ENCODE assay signal across 20 cellular contexts in genomic region chr10:133058267-133059092, GRCh38. TPM values are rescaled to one million over a fixed set of nuclear protein-coding genes. Genes with fewer than 3 reads are reported as not detected.
DNase-seq lines count a peak whose midpoint lies in the region; ATAC-seq and TF ChIP-seq lines count a peak whose summit lies in the region.
"Had no signal": no experiment of that assay in that cellular context is flagged by ENCODE, and none has a peak within 500 bp of the region (broad histone marks: within the 10 kb centered on the region; RNA-seq: fewer than 3 reads in every experiment).

No MANE protein-coding gene starts in this region.

- no peaks in the 10 kb centered on the region for H3K9me3 Mint-ChIP-seq in CD4-positive, alpha-beta memory T cell
- no peaks in the 10 kb centered on the region for H3K9me3 Mint-ChIP-seq in natural killer cell
- H3K9me3 Mint-ChIP-seq: H9 had no signal

- H3K4me1 ChIP-seq in CD4-positive, alpha-beta memory T cell (ENCODE audit: insufficient read depth, low read length): peaks cover 9% of the 10 kb centered on the region
- H3K4me1 ChIP-seq in Peyer's patch: no peaks in the 10 kb centered on the region
- H3K4me1 ChIP-seq: colonic mucosa, gastroesophageal sphincter, transverse colon had no signal

- CTCF ChIA-PET in CD4-positive, alpha-beta memory T cell (lab: Charles Lee; ENCODE audit: partially characterized antibody): no interaction called here

- DNase-seq in CD4-positive, alpha-beta memory T cell: no peak
- DNase-seq in GF-D8 (lab: John Stamatoyannopoulos, UW) (peak; percentile 23), T-helper 17 cell (no peak), natural killer cell (no peak), islet precursor cell (no peak), SW 1271 (lab: John Stamatoyannopoulos, UW) (no peak), Peyer's patch (no peak)
- DNase-seq: activated gamma-delta T cell treated with Interleukin-2 at 50 U/mL for 16 hours; CD4-positive, CD25-positive, alpha-beta regulatory T cell; colonic mucosa; H9; NCI-H1930; NCI-H524; PC-3; small intestine; transverse colon had no signal

- intact Hi-C loops in CD4-positive, alpha-beta memory T cell (cut with micrococcal nuclease): no loop called here
- intact Hi-C loops in natural killer cell (cut with micrococcal nuclease): no loop called here

- H3K4me1 Mint-ChIP-seq in CD4-positive, alpha-beta memory T cell: peaks cover 8 to 16% (median 9%) of the 10 kb centered on the region in 4 donors
- H3K4me1 Mint-ChIP-seq in T-helper 17 cell (peaks cover 15% of the 10 kb centered on the region), natural killer cell (peaks cover 13 to 23% of the 10 kb centered on the region in 2 donors)

- no peaks in the 10 kb centered on the region for H3K36me3 Mint-ChIP-seq in CD4-positive, alpha-beta memory T cell
- H3K36me3 Mint-ChIP-seq in T-helper 17 cell (ENCODE audit: low read depth) (no peaks in the 10 kb centered on the region), natural killer cell (no peaks in the 10 kb centered on the region)
- H3K36me3 Mint-ChIP-seq: CD4-positive, CD25-positive, alpha-beta regulatory T cell had no signal

- peak overlapping the region in 5 of 8 donors; percentile 41 to 66 (median 54) for H3K4me3 Mint-ChIP-seq in CD4-positive, alpha-beta memory T cell
- H3K4me3 Mint-ChIP-seq in T-helper 17 cell (peak overlapping the region; percentile 80), natural killer cell (peak overlapping the region; percentile 64)
- H3K4me3 Mint-ChIP-seq: CD4-positive, CD25-positive, alpha-beta regulatory T cell; H9 had no signal

- peaks cover 0 to 4% of the 10 kb centered on the region in 2 donors for H3K27me3 Mint-ChIP-seq in CD4-positive, alpha-beta memory T cell
- H3K27me3 Mint-ChIP-seq in T-helper 17 cell: peaks cover 20% of the 10 kb centered on the region
- H3K27me3 Mint-ChIP-seq in natural killer cell (ENCODE audit: low read depth in 2 of 2): peaks cover 0 to 5% of the 10 kb centered on the region in 2 donors
- H3K27me3 Mint-ChIP-seq: CD4-positive, CD25-positive, alpha-beta regulatory T cell had no signal

- POLR2A ChIA-PET in CD4-positive, alpha-beta memory T cell (lab: Charles Lee; ENCODE audit: partially characterized antibody): no interaction called here

- H3K9me3 ChIP-seq in CD4-positive, alpha-beta memory T cell (ENCODE audit: control insufficient read depth in 1 of 2, low read length in 2 of 2): no peaks in the 10 kb centered on the region
- no peaks in the 10 kb centered on the region for H3K9me3 ChIP-seq in T-helper 17 cell (ENCODE audit: control insufficient read depth, low read length, poor library complexity, severe bottlenecking)
- no peaks in the 10 kb centered on the region for H3K9me3 ChIP-seq in Peyer's patch
- H3K9me3 ChIP-seq: colonic mucosa, gastroesophageal sphincter, transverse colon had no signal

- H3K27ac ChIP-seq in CD4-positive, alpha-beta memory T cell (ENCODE audit: low read depth, low read length): no peak overlapping the region
- no peak overlapping the region for H3K27ac ChIP-seq in Peyer's patch
- H3K27ac ChIP-seq: colonic mucosa, gastroesophageal sphincter, transverse colon had no signal

- TF ChIP-seq CTCF in natural killer cell (IDR thresholded peaks at IDR 0.05): no peak
- no peak for TF ChIP-seq CTCF in Peyer's patch (IDR thresholded peaks at IDR 0.05)

- H3K36me3 ChIP-seq in CD4-positive, alpha-beta memory T cell (ENCODE audit: insufficient read depth, low read length): no peaks in the 10 kb centered on the region
- H3K36me3 ChIP-seq in Peyer's patch: no peaks in the 10 kb centered on the region
- H3K36me3 ChIP-seq: colonic mucosa, gastroesophageal sphincter, transverse colon had no signal

- H3K27ac Mint-ChIP-seq in CD4-positive, alpha-beta memory T cell: no peak overlapping the region
- H3K27ac Mint-ChIP-seq in T-helper 17 cell (peak overlapping the region; percentile 41), natural killer cell (peak overlapping the region in 1 of 2 donors; percentile 30)
- H3K27ac Mint-ChIP-seq: CD4-positive, CD25-positive, alpha-beta regulatory T cell; H9 had no signal

- no peak for TF ChIP-seq POLR2A in Peyer's patch (IDR thresholded peaks at IDR 0.05)

- no peaks in the 10 kb centered on the region for H3K27me3 ChIP-seq in CD4-positive, alpha-beta memory T cell (ENCODE audit: insufficient read depth, low read length)
- H3K27me3 ChIP-seq in Peyer's patch: no peaks in the 10 kb centered on the region
- H3K27me3 ChIP-seq: colonic mucosa had no signal

- no peak for ATAC-seq in T-helper 17 cell
- peak in 1 of 3 donors; percentile 61 for ATAC-seq in natural killer cell
- ATAC-seq: gastroesophageal sphincter, PC-3 had no signal

- no peak overlapping the region for H3K4me3 ChIP-seq in CD4-positive, alpha-beta memory T cell (ENCODE audit: low read length in 2 of 2)
- H3K4me3 ChIP-seq in Peyer's patch: no peak overlapping the region
- H3K4me3 ChIP-seq: colonic mucosa, gastroesophageal sphincter, transverse colon had no signal

RNA-seq across cellular contexts. Expression of gene ADGRA1, which starts 29.2 kb away (rescaled TPM):
- total RNA-seq in CD4-positive, alpha-beta memory T cell: not detected
- not detected for polyA plus RNA-seq in CD4-positive, alpha-beta memory T cell
- not detected for total RNA-seq in T-helper 17 cell
- not detected for total RNA-seq in natural killer cell
- total RNA-seq in Peyer's patch: not detected
- total RNA-seq: CD4-positive, CD25-positive, alpha-beta regulatory T cell; colonic mucosa; G401; LHCN-M2; lower leg skin; PC-3 had no signal
- polyA plus RNA-seq: CD4-positive, CD25-positive, alpha-beta regulatory T cell had no signal
